Comparison of ENCODE assay signal across 20 cellular contexts in genomic region chr12:75670175-75670574, GRCh38.
DNase-seq lines count a peak whose midpoint lies in the region; ATAC-seq, FAIRE-seq and TF ChIP-seq lines count a peak whose summit lies in the region.
"Had no signal": no experiment of that assay in that cellular context is flagged by ENCODE, and none has a peak within 500 bp of the region (broad histone marks: within the 10 kb centered on the region; RNA-seq: fewer than 3 reads in every experiment).

No MANE protein-coding gene starts in this region.

- intact Hi-C loops in IMR-90 (cut with micrococcal nuclease), result no loop called here

- CTCF ChIA-PET in IMR-90 (lab: Yijun Ruan, JAX), result interaction anchor here (0.6 kb wide), 1 partner anchor 796 kb away, joined by 3 read pairs; no protein-coding TSS in a partner anchor

- H3K56ac ChIP-seq in IMR-90 (ENCODE audit: extremely low read depth, insufficient read depth, low read length) (no peak overlapping the region), mesendoderm (ENCODE audit: low read length) (no peak overlapping the region)

- H4K8ac ChIP-seq in IMR-90 (ENCODE audit: low read depth in 2 of 2, low read length in 2 of 2), result no peak overlapping the region
- no peak overlapping the region for H4K8ac ChIP-seq in mesendoderm (ENCODE audit: low read depth, low read length)

- no peaks in the 10 kb centered on the region for H3K9me3 ChIP-seq in IMR-90 (ENCODE audit: control insufficient read depth, insufficient read depth, low read length)
- H3K9me3 ChIP-seq: Caco-2, HAP-1 had no signal

- H3K23ac ChIP-seq in IMR-90 (ENCODE audit: low read depth, low read length) (no peak overlapping the region), mesendoderm (ENCODE audit: low read length) (no peak overlapping the region)

- H2BK15ac ChIP-seq in IMR-90 (ENCODE audit: low read depth, low read length), result peak overlapping the region; percentile 87; the same call in 2 of the 3 replicates
- no peak overlapping the region for H2BK15ac ChIP-seq in mesendoderm (replicated peaks; ENCODE audit: low read depth)

- WGBS in IMR-90 (ENCODE audit: extremely low coverage in 2 of 2, insufficient read length in 1 of 2), 2 experiments, result 88% methylated on average over 3 of the region's 5 CpGs; no CpG with 5 or more reads in 1 of the 2 experiments
- WGBS in mesendoderm (ENCODE audit: extremely low coverage, insufficient coverage, low lambda C conversion rate), result no CpG with 5 or more reads among the region's 5 CpGs

- H3K36me3 ChIP-seq in IMR-90 (ENCODE audit: control insufficient read depth, insufficient read depth, low read length), result no peaks in the 10 kb centered on the region
- H3K36me3 ChIP-seq in mesendoderm (ENCODE audit: control insufficient read depth, insufficient read depth, low read length), result no peaks in the 10 kb centered on the region
- H3K36me3 ChIP-seq: HAP-1 had no signal

- no peaks in the 10 kb centered on the region for H3K79me2 ChIP-seq in mesendoderm (ENCODE audit: control insufficient read depth, insufficient read depth, low read length)

- H2AK5ac ChIP-seq in IMR-90 (ENCODE audit: low read depth, low read length) (peak overlapping the region; percentile 51), mesendoderm (ENCODE audit: low read length) (no peak overlapping the region)

- H4K20me1 ChIP-seq in IMR-90 (ENCODE audit: insufficient read depth, low read length), result no peaks in the 10 kb centered on the region

- no peak for DNase-seq in IMR-90
- DNase-seq in RPMI8226, result peak; percentile 15
- DNase-seq in mesendoderm, result peak; percentile 58
- no peak for DNase-seq in activated CD8-positive, alpha-beta memory T cell treated with anti-CD3 and anti-CD28 coated beads, Interleukin-2, amount 50 U/mL, for 48 hours
- DNase-seq in RCC 7860 (ENCODE audit: low spot score), result no peak
- no peak for DNase-seq in occipital lobe (lab: John Stamatoyannopoulos, UW)
- DNase-seq: ACHN; AML-193; Caco-2; CD4-positive, alpha-beta T cell; GM23248; HFFc6 had no signal

- in situ Hi-C loops in IMR-90 (cut with MboI; ENCODE audit: low sequenced_read_pairs), result no loop called here

- TF ChIP-seq POLR2A in IMR-90 (IDR thresholded peaks at IDR 0.05; ENCODE audit: low read depth, low read length), result no peak

- no peak overlapping the region for H3K4me3 ChIP-seq in IMR-90 (ENCODE audit: insufficient read depth, low read depth, low read length)
- H3K4me3 ChIP-seq in mesendoderm (ENCODE audit: low read length), result no peak overlapping the region
- H3K4me3 ChIP-seq: GM23248, HAP-1 had no signal

- H4K5ac ChIP-seq in IMR-90 (ENCODE audit: low read depth, low read length) (no peak overlapping the region), mesendoderm (ENCODE audit: low read length) (no peak overlapping the region)

- H2BK20ac ChIP-seq in IMR-90 (ENCODE audit: low read depth, low read length), result peak overlapping the region; percentile 69; the same call in 1 of the 2 replicates

- peaks cover 8% of the 10 kb centered on the region for H3K4me1 ChIP-seq in IMR-90 (ENCODE audit: control insufficient read depth, insufficient read depth, low read length)
- H3K4me1 ChIP-seq in mesendoderm (ENCODE audit: control insufficient read depth, low read depth, low read length), result peaks cover 4% of the 10 kb centered on the region

- H3K4me2 ChIP-seq in IMR-90 (ENCODE audit: low read depth, low read length) (no peak overlapping the region), mesendoderm (ENCODE audit: low read length) (no peak overlapping the region)

- no peak overlapping the region for H2AK9ac ChIP-seq in IMR-90 (replicated peaks; ENCODE audit: low read depth, low read length, poor library complexity)

- 0 out of 2 replicates have a peak overlapping the region, but pooled peaks have one; percentile 30 for H3K14ac ChIP-seq in IMR-90 (replicated peaks; ENCODE audit: low read depth, low read length)

- H2AFZ ChIP-seq in IMR-90 (replicated peaks; ENCODE audit: low read length, poor library complexity), result no peak overlapping the region
- H2AFZ ChIP-seq: GM23248 had no signal

- no peaks in the 10 kb centered on the region for H3K27me3 ChIP-seq in IMR-90 (ENCODE audit: control insufficient read depth, insufficient read depth, low read length)
- H3K27me3 ChIP-seq in mesendoderm (ENCODE audit: insufficient read depth, low read length, poor library complexity), result no peaks in the 10 kb centered on the region

- no peak overlapping the region for H3K27ac ChIP-seq in IMR-90 (ENCODE audit: insufficient read depth, low read length)
- H3K27ac ChIP-seq in mesendoderm (ENCODE audit: low read depth, low read length), result no peak overlapping the region
- H3K27ac ChIP-seq: C4-2B, GM23248, HL-60 had no signal

- H2BK5ac ChIP-seq in IMR-90 (ENCODE audit: low read depth, low read length, poor library complexity, severe bottlenecking), result no peak overlapping the region
- H2BK5ac ChIP-seq in mesendoderm (ENCODE audit: low read length), result no peak overlapping the region

- peak overlapping the region; percentile 78 for H4K91ac ChIP-seq in IMR-90 (ENCODE audit: insufficient read depth, low read depth, low read length)

- ATAC-seq in IMR-90 (ENCODE audit: low read depth), result no peak

- H3K9ac ChIP-seq in IMR-90 (ENCODE audit: low read depth, low read length) (no peak overlapping the region), mesendoderm (ENCODE audit: low read length) (no peak overlapping the region)
- H3K9ac ChIP-seq: GM23248 had no signal

- POLR2A ChIA-PET in IMR-90 (lab: Charles Lee; ENCODE audit: unreplicated experiment), result no interaction called here

- BruUV-seq in IMR-90 (replicated peaks; lab: Mats Ljungman, UMichigan), result no TSS peak

- H3K9me1 ChIP-seq in IMR-90 (ENCODE audit: insufficient read depth, low read length), result peaks cover 5% of the 10 kb centered on the region; the same call in 1 of the 2 replicates

- dilution Hi-C loops in IMR-90 (cut with HindIII; ENCODE audit: low sequenced_read_pairs, unreplicated experiment), result no loop called here

- no peak for TF ChIP-seq RAD21 in IMR-90 (IDR thresholded peaks at IDR 0.05; ENCODE audit: low read length)

- no peaks in the 10 kb centered on the region for H3K79me1 ChIP-seq in IMR-90 (ENCODE audit: low read depth in 1 of 2, low read length in 2 of 2)
- H3K79me1 ChIP-seq in mesendoderm (ENCODE audit: low read length), result no peaks in the 10 kb centered on the region

- no peak for FAIRE-seq in RCC 7860 (lab: Jason Lieb, UNC)
- FAIRE-seq: D721Med, G401.6, GM12891, GM19239, HTR-8/SVneo had no signal

- H3K18ac ChIP-seq in IMR-90 (ENCODE audit: low read depth, low read length) (0 out of 2 replicates have a peak overlapping the region, but pooled peaks have one; percentile 18), mesendoderm (ENCODE audit: low read length) (no peak overlapping the region)

- no peak for TF ChIP-seq CTCF in IMR-90 (conservative IDR thresholded peaks at IDR 0.05; ENCODE audit: low read depth, low read length)

- H2BK120ac ChIP-seq in IMR-90 (ENCODE audit: low read depth, low read length), result peak overlapping the region; percentile 70; the same call in 1 of the 2 replicates
- no peak overlapping the region for H2BK120ac ChIP-seq in mesendoderm (ENCODE audit: low read depth, low read length)

- H3K4ac ChIP-seq in IMR-90 (ENCODE audit: low read depth, low read length), result peak overlapping the region; percentile 40; the same call in 1 of the 2 replicates
- no peak overlapping the region for H3K4ac ChIP-seq in mesendoderm (ENCODE audit: low read depth, low read length)

TF ChIP-seq in IMR-90, 13 proteins besides CTCF, POLR2A, EP300 and RAD21:
- TF ChIP-seq ELK1 (IDR thresholded peaks at IDR 0.05; ENCODE audit: borderline replicate concordance, low read depth, low read length) (no peak), FOS (IDR thresholded peaks at IDR 0.05; ENCODE audit: low read depth, low read length) (no peak), RFX5 (IDR thresholded peaks at IDR 0.05; ENCODE audit: low read depth, low read length) (no peak)

Comparison
In these comparisons a context has a peak if more than half of its experiments do, and no peak if none do; other contexts are left out.
1. DNase-seq: peak in RPMI8226 (single experiment) and mesendoderm (single experiment); none in IMR-90 (single experiment), activated CD8-positive, alpha-beta memory T cell treated with anti-CD3 and anti-CD28 coated beads, Interleukin-2, amount 50 U/mL, for 48 hours (single experiment), RCC 7860 (single experiment) and occipital lobe (single experiment).